ENCODE assay signal across 20 cellular contexts in genomic region chr4:38364383-38364963, GRCh38.
"Had no signal": no experiment of that assay in that cellular context is flagged by ENCODE, and none has a peak within 500 bp of the region (broad histone marks: within the 10 kb centered on the region; RNA-seq: fewer than 3 reads in every experiment).

No MANE protein-coding gene starts in this region.

- H3K27ac Mint-ChIP-seq: activated T-cell treated with anti-CD3 and anti-CD28 coated beads, Interleukin-2, amount 50 U/mL, for 72 hours; naive B cell; neural progenitor cell; stimulated activated naive CD8-positive, alpha-beta T cell treated with anti-CD3 and anti-CD28 coated beads, Interleukin-15, Interleukin-2, amounts not matched to agents 100 ng/mL and 50 ng/mL, for 24 hours had no signal

- H3K27me3 Mint-ChIP-seq: stimulated activated naive CD8-positive, alpha-beta T cell treated with anti-CD3 and anti-CD28 coated beads, Interleukin-15, Interleukin-2, amounts not matched to agents 100 ng/mL and 50 ng/mL, for 24 hours had no signal

- H3K9me3 ChIP-seq: ascending aorta, breast epithelium, gastrocnemius medialis, heart left ventricle, left ventricle myocardium inferior, prostate gland, right atrium auricular region had no signal

- H3K4me2 ChIP-seq: neural progenitor cell had no signal

- H3K4me3 ChIP-seq: ascending aorta, breast epithelium, coronary artery, gastrocnemius medialis, heart left ventricle, left ventricle myocardium inferior, neural progenitor cell, prostate gland, right atrium auricular region had no signal

- H2AFZ ChIP-seq: neural progenitor cell had no signal

- H3K9me3 Mint-ChIP-seq: naive B cell; neural progenitor cell; stimulated activated naive CD8-positive, alpha-beta T cell treated with anti-CD3 and anti-CD28 coated beads, Interleukin-15, Interleukin-2, amounts not matched to agents 100 ng/mL and 50 ng/mL, for 24 hours had no signal

- ATAC-seq: activated T-cell treated with anti-CD3 and anti-CD28 coated beads, Interleukin-2, amount 50 U/mL, for 72 hours; gastrocnemius medialis; heart left ventricle had no signal

- H3K27ac ChIP-seq: breast epithelium, gastrocnemius medialis, heart left ventricle, left ventricle myocardium inferior, neural progenitor cell, right atrium auricular region had no signal

- H3K36me3 ChIP-seq: ascending aorta, breast epithelium, gastrocnemius medialis, heart left ventricle, left ventricle myocardium inferior, neural progenitor cell, prostate gland, right atrium auricular region had no signal

- H3K9ac ChIP-seq: neural progenitor cell had no signal

- H3K4me3 Mint-ChIP-seq: activated T-cell treated with anti-CD3 and anti-CD28 coated beads, Interleukin-2, amount 50 U/mL, for 72 hours; naive B cell; neural progenitor cell; stimulated activated naive CD8-positive, alpha-beta T cell treated with anti-CD3 and anti-CD28 coated beads, Interleukin-15, Interleukin-2, amounts not matched to agents 100 ng/mL and 50 ng/mL, for 24 hours had no signal

- DNase-seq: activated CD4-positive, alpha-beta T cell treated with anti-CD3 and anti-CD28 coated beads for 1 hour; activated effector memory CD4-positive, alpha-beta T cell treated with anti-CD3 and anti-CD28 coated beads, Interleukin-2, amount 50 U/mL, for 16 hours; activated naive CD4-positive, alpha-beta T cell treated with anti-CD3 and anti-CD28 coated beads, Interleukin-2, amount 50 U/mL, for 16 hours; activated T-cell treated with anti-CD3 and anti-CD28 coated beads, Interleukin-2, amount 50 U/mL, for 72 hours; gastrocnemius medialis; heart left ventricle; left ventricle myocardium inferior; mammary epithelial cell; naive B cell; stimulated activated CD4-positive, alpha-beta T cell treated with anti-CD3 and anti-CD28 coated beads, Interleukin-12 subunit alpha, Interleukin-12 subunit beta, amount 100 ng/mL, for 4 hours; stimulated activated CD4-positive, alpha-beta T cell treated with anti-CD3 and anti-CD28 coated beads, Interleukin-1b, Interleukin-23, amount 100 ng/mL, for 48 hours; T1000; trophoblast cell had no signal

- H3K4me1 ChIP-seq: breast epithelium, neural progenitor cell, prostate gland had no signal

- H3K27me3 ChIP-seq: ascending aorta, breast epithelium, gastrocnemius medialis, heart left ventricle, neural progenitor cell, right atrium auricular region had no signal

- H3K36me3 Mint-ChIP-seq: naive B cell, neural progenitor cell had no signal

- H3K4me1 Mint-ChIP-seq: naive B cell had no signal
